Comparison of ENCODE assay signal across 15 cellular contexts in the genomic region with DNA sequence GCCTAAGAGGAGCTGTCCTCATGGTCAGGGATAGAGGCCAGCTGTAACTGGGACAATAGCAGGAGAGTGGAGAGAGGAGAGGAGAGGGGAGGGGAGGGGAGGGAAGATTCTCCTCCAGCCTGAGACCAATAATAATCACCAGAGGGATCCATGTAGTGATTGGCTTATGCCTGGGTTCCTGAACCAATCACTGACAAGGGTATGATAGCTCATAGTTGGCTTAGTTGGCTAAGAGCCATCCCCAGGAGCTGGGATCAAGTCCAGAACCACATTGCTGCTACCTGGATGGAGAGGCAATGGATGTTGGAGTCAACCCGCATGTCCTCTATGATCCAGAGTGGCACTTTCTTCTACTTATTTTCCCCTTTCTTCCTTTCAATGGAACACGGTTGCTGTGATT. TPM values are rescaled to one million over a fixed set of nuclear protein-coding genes. Genes with fewer than 3 reads are reported as not detected.
DNase-seq lines count a peak whose midpoint lies in the region; ATAC-seq and TF ChIP-seq lines count a peak whose summit lies in the region.
"Had no signal": no experiment of that assay in that cellular context is flagged by ENCODE, and none has a peak within 500 bp of the region (broad histone marks: within the 10 kb centered on the region; RNA-seq: fewer than 3 reads in every experiment).

No MANE protein-coding gene starts in this region.

- H3K4me3 ChIP-seq in upper lobe of left lung: no peak overlapping the region
- H3K4me3 ChIP-seq: GM23248 had no signal

- H3K4me1 ChIP-seq in upper lobe of left lung: no peaks in the 10 kb centered on the region

- no peaks in the 10 kb centered on the region for H3K9me3 ChIP-seq in upper lobe of left lung

- H3K27me3 ChIP-seq in upper lobe of left lung: no peaks in the 10 kb centered on the region

- no peak for ATAC-seq in GM18870 (IDR thresholded peaks at IDR 0.05; ENCODE audit: unreplicated experiment)
- no peak for ATAC-seq in upper lobe of left lung (ENCODE audit: low FRiP score in 2 of 2)

- in situ Hi-C loops in G401 (cut with HindIII; ENCODE audit: low sequenced_read_pairs): no loop called here

- H3K36me3 ChIP-seq in upper lobe of left lung: no peaks in the 10 kb centered on the region

- TF ChIP-seq POLR2A in upper lobe of left lung (IDR thresholded peaks at IDR 0.05): no peak

- no peak overlapping the region for H3K27ac ChIP-seq in upper lobe of left lung
- H3K27ac ChIP-seq: GM23248 had no signal

- peak; percentile 20 to 42 for DNase-seq in NCI-H2081 (lab: John Stamatoyannopoulos, UW)
- no peak for DNase-seq in NCI-H2081 treated with DMSO at 0.1 percent for 48 hours (lab: John Stamatoyannopoulos, UW)
- peak; percentile 76 for DNase-seq in G401 (ENCODE audit: low spot score)
- DNase-seq in NCI-H69 (lab: John Stamatoyannopoulos, UW): peak; percentile 31
- DNase-seq in upper lobe of left lung: no peak
- DNase-seq: Calu3; CD4-positive, alpha-beta memory T cell; COR-L47; DMS53; DMS79 treated with DMSO at 0.1 percent for 48 hours; GM23248; H7; HCEC 1CT had no signal

- no peak for TF ChIP-seq EP300 in upper lobe of left lung (IDR thresholded peaks at IDR 0.05)

- WGBS in upper lobe of left lung, 2 donors: 94% methylated on average over 2 of the region's 2 CpGs

- no peak for TF ChIP-seq CTCF in upper lobe of left lung (IDR thresholded peaks at IDR 0.05)

RNA-seq across cellular contexts. Expression of a gene that starts 7.7 kb away (rescaled TPM):
- not detected in 2 replicates for total RNA-seq in G401 (2014; rRNA removed; shearing (Covaris generic))
- under 1 TPM in 4 of 6 donors, not detected in 2; 0.30 to 0.74 (median 0.50) TPM for total RNA-seq in upper lobe of left lung
- total RNA-seq: A172; Calu3; CD4-positive, alpha-beta memory T cell; GM23248 had no signal

Comparison
In these comparisons a context has a peak if more than half of its experiments do, and no peak if none do; other contexts are left out.
1. DNase-seq: peak in NCI-H2081 (2 of 2), G401 (single experiment) and NCI-H69 (single experiment); none in NCI-H2081 treated with DMSO at 0.1 percent for 48 hours (single experiment) and upper lobe of left lung (0 of 2).